ENCODE assay signal across 8 cellular contexts in the genomic region with DNA sequence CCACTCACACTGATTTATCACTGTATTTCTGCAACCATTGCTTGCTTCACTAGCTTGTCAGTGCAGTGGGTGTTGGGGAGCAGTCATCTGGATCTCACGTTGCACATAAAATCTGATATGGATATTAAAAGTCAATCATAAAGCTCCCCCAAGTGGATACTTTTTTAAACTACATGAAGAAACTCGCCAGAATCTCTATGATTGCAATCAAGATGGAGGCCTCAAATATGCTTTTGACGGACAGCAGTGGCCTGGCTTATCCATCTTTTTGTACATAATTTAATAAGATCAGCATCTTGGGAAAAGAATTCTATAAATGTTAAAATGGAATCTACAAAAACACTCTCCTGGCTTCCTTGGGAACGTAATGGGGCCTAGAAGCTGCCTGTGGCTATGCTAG.
DNase-seq lines count a peak whose midpoint lies in the region; ATAC-seq and TF ChIP-seq lines count a peak whose summit lies in the region.

No MANE protein-coding gene starts in this region.

- POLR2A ChIA-PET in OCI-LY7 (lab: Charles Lee) = interaction anchor here (0.9 kb wide), 1 partner anchor 38 kb away, joined by 4 read pairs; no protein-coding TSS in a partner anchor

- TF ChIP-seq CTCF in Calu3 (IDR thresholded peaks at IDR 0.05; ENCODE audit: unreplicated experiment) = peak; percentile 27
- TF ChIP-seq CTCF in OCI-LY7 (conservative IDR thresholded peaks at IDR 0.05; ENCODE audit: low read length) = peak; percentile 73
- no peak for TF ChIP-seq CTCF in fibroblast of the aortic adventitia (IDR thresholded peaks at IDR 0.05; ENCODE audit: insufficient read depth, low read length)
- TF ChIP-seq CTCF in spleen (IDR thresholded peaks at IDR 0.05 in 8 of 11, conservative IDR thresholded peaks at IDR 0.05 in 3 of 11) = peak in 2 of 11 experiments; percentile 12 to 21

- H3K27ac ChIP-seq in OCI-LY7 (ENCODE audit: low read depth, low read length, poor library complexity, severe bottlenecking) (no peak overlapping the region), spleen (no peak overlapping the region)

- no peaks in the 10 kb centered on the region for H3K9me2 ChIP-seq in OCI-LY7 (ENCODE audit: insufficient read depth, low read length)

- H3K4me3 Mint-ChIP-seq in Calu3 (ENCODE audit: low read depth, unreplicated experiment) = no peak overlapping the region
- H3K4me3 Mint-ChIP-seq in activated T-cell treated with anti-CD3 and anti-CD28 coated beads, Interleukin-2, amount 50 U/mL, for 24 hours = no peak overlapping the region

- no peaks in the 10 kb centered on the region for H3K9me3 Mint-ChIP-seq in Calu3 (ENCODE audit: low read depth, unreplicated experiment)
- no peaks in the 10 kb centered on the region for H3K9me3 Mint-ChIP-seq in activated T-cell treated with anti-CD3 and anti-CD28 coated beads, Interleukin-2, amount 50 U/mL, for 24 hours

- H3K36me3 ChIP-seq in OCI-LY7 (ENCODE audit: insufficient read depth, low read length) (no peaks in the 10 kb centered on the region), spleen (no peaks in the 10 kb centered on the region)

- no peaks in the 10 kb centered on the region for H3K4me1 Mint-ChIP-seq in Calu3 (ENCODE audit: low read depth, unreplicated experiment)
- H3K4me1 Mint-ChIP-seq in activated T-cell treated with anti-CD3 and anti-CD28 coated beads, Interleukin-2, amount 50 U/mL, for 24 hours (ENCODE audit: low read depth) = no peaks in the 10 kb centered on the region

- no peak overlapping the region for H3K27ac Mint-ChIP-seq in Calu3 (ENCODE audit: unreplicated experiment)
- no peak overlapping the region for H3K27ac Mint-ChIP-seq in activated T-cell treated with anti-CD3 and anti-CD28 coated beads, Interleukin-2, amount 50 U/mL, for 24 hours

- intact Hi-C loops in Calu3 (cut with micrococcal nuclease; ENCODE audit: unreplicated experiment) (loop anchor here (2.0 to 5.0 kb wide), 4 partner anchors 121 to 1335 kb away; no protein-coding TSS in a partner anchor), OCI-LY7 (cut with micrococcal nuclease; ENCODE audit: unreplicated experiment) (loop anchor here (2.0 kb wide), 1 partner anchor 245 kb away; no protein-coding TSS in a partner anchor), spleen (cut with DNase I; ENCODE audit: low total_unique reads) (no loop called here)

- H3K36me3 Mint-ChIP-seq in Calu3 (ENCODE audit: insufficient read depth, unreplicated experiment) = no peaks in the 10 kb centered on the region
- no peaks in the 10 kb centered on the region for H3K36me3 Mint-ChIP-seq in activated T-cell treated with anti-CD3 and anti-CD28 coated beads, Interleukin-2, amount 50 U/mL, for 24 hours (ENCODE audit: low read depth)

- H2AFZ ChIP-seq in OCI-LY7 (ENCODE audit: low read length) = no peak overlapping the region

- H3K27me3 ChIP-seq in spleen (replicated peaks in 1 of 7) = no peaks in the 10 kb centered on the region

- CTCF ChIA-PET in Calu3 (lab: Charles Lee) = interaction anchor here (1.3 kb wide), 1 partner anchor 1190 kb away, joined by 8 read pairs; no protein-coding TSS in a partner anchor
- CTCF ChIA-PET in OCI-LY7 (lab: Charles Lee; ENCODE audit: unreplicated experiment) = interaction anchor here (0.7 kb wide), 1 partner anchor 30 kb away, joined by 3 read pairs; no protein-coding TSS in a partner anchor

- H3K4me3 ChIP-seq in OCI-LY7 (ENCODE audit: low read depth, low read length, poor library complexity, severe bottlenecking) (no peak overlapping the region), fibroblast of the aortic adventitia (ENCODE audit: low read depth, low read length) (no peak overlapping the region), spleen (no peak overlapping the region)

- peak; percentile 67 for ATAC-seq in HG03378 (IDR thresholded peaks at IDR 0.05; ENCODE audit: unreplicated experiment)
- no peak for ATAC-seq in GM18858 (IDR thresholded peaks at IDR 0.05; ENCODE audit: unreplicated experiment)
- ATAC-seq in GM21786 (IDR thresholded peaks at IDR 0.05; ENCODE audit: unreplicated experiment) = no peak

- H3K79me2 ChIP-seq in OCI-LY7 (ENCODE audit: insufficient read depth, low read depth, low read length) = no peaks in the 10 kb centered on the region

- no peaks in the 10 kb centered on the region for H4K20me1 ChIP-seq in OCI-LY7 (ENCODE audit: insufficient read depth, low read length)

- H3K27me3 Mint-ChIP-seq in Calu3 (ENCODE audit: unreplicated experiment) = peaks cover 63% of the 10 kb centered on the region
- H3K27me3 Mint-ChIP-seq in activated T-cell treated with anti-CD3 and anti-CD28 coated beads, Interleukin-2, amount 50 U/mL, for 24 hours = no peaks in the 10 kb centered on the region

- TF ChIP-seq POLR2A in spleen (IDR thresholded peaks at IDR 0.05) = no peak

- H3K4me1 ChIP-seq in OCI-LY7 (ENCODE audit: insufficient read depth, low read length, poor library complexity, severe bottlenecking) (no peaks in the 10 kb centered on the region), spleen (no peaks in the 10 kb centered on the region)

- BruUV-seq in Calu3 (replicated peaks; lab: Mats Ljungman, UMichigan) = no TSS peak
- no TSS peak for BruUV-seq in OCI-LY7 (replicated peaks; lab: Mats Ljungman, UMichigan)

- 33 to 38% (median 36%) methylated on average over 4 of the region's 4 CpGs for WGBS in spleen, 5 donors

- DNase-seq in Calu3 = peak; percentile 2
- peak; percentile 34 for DNase-seq in OCI-LY7 (ENCODE audit: low spot score)
- DNase-seq in fibroblast of the aortic adventitia (ENCODE audit: low read depth) = peak; percentile 64
- no peak for DNase-seq in spleen
- no peak for DNase-seq in activated T-cell treated with anti-CD3 and anti-CD28 coated beads, Interleukin-2, amount 50 U/mL, for 24 hours

- H3K9me3 ChIP-seq in OCI-LY7 (ENCODE audit: low read length) = no peaks in the 10 kb centered on the region
- H3K9me3 ChIP-seq in spleen = peaks cover 0 to 10% (median 3%) of the 10 kb centered on the region in 8 donors

- no peak overlapping the region for H3K4me2 ChIP-seq in OCI-LY7 (ENCODE audit: low read length)

Comparison
In these comparisons a context has a peak if more than half of its experiments do, and no peak if none do; other contexts are left out.
1. DNase-seq: peak in Calu3 (single experiment), OCI-LY7 (single experiment) and fibroblast of the aortic adventitia (single experiment); none in spleen (single experiment) and activated T-cell treated with anti-CD3 and anti-CD28 coated beads, Interleukin-2, amount 50 U/mL, for 24 hours (single experiment).